ENCODE assay signal across 21 cellular contexts in genomic region chr14:35628989-35629388, GRCh38.
DNase-seq lines count a peak whose midpoint lies in the region; ATAC-seq, FAIRE-seq and TF ChIP-seq lines count a peak whose summit lies in the region.
"Had no signal": no experiment of that assay in that cellular context is flagged by ENCODE, and none has a peak within 500 bp of the region (broad histone marks: within the 10 kb centered on the region; RNA-seq: fewer than 3 reads in every experiment).

No MANE protein-coding gene starts in this region.

- no peaks in the 10 kb centered on the region for H3K27me3 Mint-ChIP-seq in nephron progenitor cell (ENCODE audit: low read depth, poor library complexity)

- H2BK15ac ChIP-seq in IMR-90 (ENCODE audit: low read depth, low read length): no peak overlapping the region

- CTCF ChIA-PET in IMR-90 (lab: Yijun Ruan, JAX) (interaction anchor here (0.6 to 0.7 kb wide), 2 partner anchors 9 to 1024 kb away, joined by 3 read pairs; no protein-coding TSS in a partner anchor), K562 (lab: Yijun Ruan, JAX; ENCODE audit: low intra/inter-chr PET ratio) (no interaction called here)

- no peak overlapping the region for H4K91ac ChIP-seq in IMR-90 (ENCODE audit: insufficient read depth, low read depth, low read length)

- TF ChIP-seq EP300 in K562 (IDR thresholded peaks at IDR 0.05; ENCODE audit: low read length): no peak

- no peaks in the 10 kb centered on the region for H3K4me1 Mint-ChIP-seq in nephron progenitor cell

- H3K9me3 ChIP-seq in IMR-90 (ENCODE audit: control insufficient read depth, insufficient read depth, low read length) (no peaks in the 10 kb centered on the region), K562 (replicated peaks; ENCODE audit: control insufficient read depth, insufficient read depth, low read depth, low read length) (no peaks in the 10 kb centered on the region)

- no TSS peak for BruUV-seq in IMR-90 (replicated peaks; lab: Mats Ljungman, UMichigan)
- BruUV-seq in K562 (replicated peaks; lab: Mats Ljungman, UMichigan): no TSS peak

- H3K4ac ChIP-seq in IMR-90 (ENCODE audit: low read depth, low read length): no peak overlapping the region

- POLR2A ChIA-PET in IMR-90 (lab: Charles Lee; ENCODE audit: unreplicated experiment) (no interaction called here), K562 (lab: Yijun Ruan, JAX) (no interaction called here)

- dilution Hi-C loops in IMR-90 (cut with HindIII; ENCODE audit: low sequenced_read_pairs, unreplicated experiment): no loop called here

- no peak overlapping the region for H3K27ac ChIP-seq in IMR-90 (ENCODE audit: insufficient read depth, low read length)
- H3K27ac ChIP-seq in K562 (ENCODE audit: extremely low read depth, low read depth, low read length): no peak overlapping the region
- H3K27ac ChIP-seq: SK-N-MC had no signal

- no peak overlapping the region for H2AK9ac ChIP-seq in IMR-90 (replicated peaks; ENCODE audit: low read depth, low read length, poor library complexity)

- no peaks in the 10 kb centered on the region for H3K9me3 Mint-ChIP-seq in nephron progenitor cell

- H3K4me3 ChIP-seq in IMR-90 (ENCODE audit: insufficient read depth, low read depth, low read length) (no peak overlapping the region), K562 (no peak overlapping the region)
- H3K4me3 ChIP-seq: SK-N-MC had no signal

- H4K5ac ChIP-seq in IMR-90 (ENCODE audit: low read depth, low read length): no peak overlapping the region

- peaks cover 2% of the 10 kb centered on the region; the same call in 1 of the 2 replicates for H3K4me1 ChIP-seq in IMR-90 (ENCODE audit: control insufficient read depth, insufficient read depth, low read length)
- no peaks in the 10 kb centered on the region for H3K4me1 ChIP-seq in K562 (replicated peaks in 1 of 2; ENCODE audit: control insufficient read depth in 2 of 2, insufficient read depth in 2 of 2, low read length in 2 of 2)

- H3K27ac Mint-ChIP-seq in nephron progenitor cell: peak overlapping the region; percentile 4

- DNase-seq in ELR (ENCODE audit: low read depth) (peak; percentile 5), IMR-90 (peak; percentile 3), K562 (ENCODE audit: extremely low read depth in 1 of 4, low spot score in 3 of 4) (peak in 2 of 4 experiments; percentile 4 to 6), nephron progenitor cell (no peak), left cardiac atrium (no peak)
- no peak for DNase-seq in activated CD8-positive, alpha-beta memory T cell treated with anti-CD3 and anti-CD28 coated beads, Interleukin-2, amount 50 U/mL, for 48 hours
- DNase-seq: ACHN, C1 segment of cervical spinal cord, DMS79 treated with DMSO at 0.1 percent for 48 hours, NCI-H1092 treated with DMSO at 0.1 percent for 48 hours, NCI-H146, NCI-H2029 treated with DMSO at 0.1 percent for 48 hours, NCI-H774, OCI-M1, SHP77 had no signal

- no peak overlapping the region for H3K4me3 Mint-ChIP-seq in nephron progenitor cell

- TF ChIP-seq RAD21 in IMR-90 (IDR thresholded peaks at IDR 0.05; ENCODE audit: low read length) (no peak), K562 (CRISPR knock-in tag; conservative IDR thresholded peaks at IDR 0.05 in 1 of 2, IDR thresholded peaks at IDR 0.05 in 1 of 2) (no peak)

- no peak overlapping the region for H3K18ac ChIP-seq in IMR-90 (ENCODE audit: low read depth, low read length)

- no peaks in the 10 kb centered on the region for H3K27me3 ChIP-seq in IMR-90 (ENCODE audit: control insufficient read depth, insufficient read depth, low read length)
- no peaks in the 10 kb centered on the region for H3K27me3 ChIP-seq in K562 (ENCODE audit: control insufficient read depth in 2 of 2, insufficient read depth in 2 of 2, low read length in 2 of 2)

- WGBS in IMR-90 (ENCODE audit: extremely low coverage in 2 of 2, insufficient read length in 1 of 2), 2 experiments: 43% methylated on average over 1 of the region's 3 CpGs; no CpG with 5 or more reads in 1 of the 2 experiments
- 16% methylated on average over 3 of the region's 3 CpGs for WGBS in K562 (ENCODE audit: insufficient coverage, low coverage, missing lambda C conversion rate)

- TF ChIP-seq POLR2A in IMR-90 (IDR thresholded peaks at IDR 0.05; ENCODE audit: low read depth, low read length): no peak
- TF ChIP-seq POLR2A in K562 (conservative IDR thresholded peaks at IDR 0.05): no peak

- peaks cover 11% of the 10 kb centered on the region for H3K36me3 Mint-ChIP-seq in nephron progenitor cell (ENCODE audit: low read depth)

- H3K9me1 ChIP-seq in IMR-90 (ENCODE audit: insufficient read depth, low read length): peaks cover 2% of the 10 kb centered on the region; the same call in 1 of the 2 replicates
- no peaks in the 10 kb centered on the region for H3K9me1 ChIP-seq in K562 (ENCODE audit: control insufficient read depth, insufficient read depth, low read length)

- H3K23ac ChIP-seq in IMR-90 (ENCODE audit: low read depth, low read length): no peak overlapping the region

- H2BK120ac ChIP-seq in IMR-90 (ENCODE audit: low read depth, low read length): no peak overlapping the region

- no peak overlapping the region for H2AFZ ChIP-seq in IMR-90 (replicated peaks; ENCODE audit: low read length, poor library complexity)
- no peak overlapping the region for H2AFZ ChIP-seq in K562 (ENCODE audit: low read depth, low read length)

- H3K4me2 ChIP-seq in IMR-90 (ENCODE audit: low read depth, low read length) (no peak overlapping the region), K562 (ENCODE audit: insufficient read depth, low read length) (no peak overlapping the region)

- ATAC-seq in IMR-90 (ENCODE audit: low read depth): no peak; the same call in 1 of the 2 replicates
- no peak for ATAC-seq in K562
- no peak for ATAC-seq in HG03280 (IDR thresholded peaks at IDR 0.05; ENCODE audit: unreplicated experiment)
- no peak for ATAC-seq in left cardiac atrium

- H3K36me3 ChIP-seq in IMR-90 (ENCODE audit: control insufficient read depth, insufficient read depth, low read length) (no peaks in the 10 kb centered on the region), K562 (ENCODE audit: control insufficient read depth, insufficient read depth, low read length) (no peaks in the 10 kb centered on the region)

- no peak overlapping the region for H4K8ac ChIP-seq in IMR-90 (ENCODE audit: low read depth in 2 of 2, low read length in 2 of 2)

- H3K14ac ChIP-seq in IMR-90 (replicated peaks; ENCODE audit: low read depth, low read length): no peak overlapping the region

- H2AK5ac ChIP-seq in IMR-90 (ENCODE audit: low read depth, low read length): no peak overlapping the region

- in situ Hi-C loops in IMR-90 (cut with MboI; ENCODE audit: low sequenced_read_pairs): no loop called here
- in situ Hi-C loops in K562 (cut with MboI): no loop called here

- no peak overlapping the region for H2BK5ac ChIP-seq in IMR-90 (ENCODE audit: low read depth, low read length, poor library complexity, severe bottlenecking)

- H3K56ac ChIP-seq in IMR-90 (ENCODE audit: extremely low read depth, insufficient read depth, low read length): no peak overlapping the region

- no peaks in the 10 kb centered on the region for H3K79me1 ChIP-seq in IMR-90 (ENCODE audit: low read depth in 1 of 2, low read length in 2 of 2)

- intact Hi-C loops in IMR-90 (cut with micrococcal nuclease) (no loop called here), K562 (cut with micrococcal nuclease) (no loop called here), left cardiac atrium (cut with DNase I) (no loop called here)

- no peak overlapping the region for H2BK20ac ChIP-seq in IMR-90 (ENCODE audit: low read depth, low read length)

- FAIRE-seq in K562 (lab: Jason Lieb, UNC): no peak
- FAIRE-seq: G401.6, GM19239, H54, HTR-8/SVneo had no signal

- H3K9ac ChIP-seq in IMR-90 (ENCODE audit: low read depth, low read length): no peak overlapping the region
- no peak overlapping the region for H3K9ac ChIP-seq in K562 (ENCODE audit: insufficient read depth in 1 of 2, low read depth in 2 of 2, low read length in 2 of 2)

- H4K20me1 ChIP-seq in IMR-90 (ENCODE audit: insufficient read depth, low read length) (no peaks in the 10 kb centered on the region), K562 (replicated peaks; ENCODE audit: control insufficient read depth, insufficient read depth, low read length) (no peaks in the 10 kb centered on the region)

- H3K79me2 ChIP-seq in K562 (ENCODE audit: control insufficient read depth, insufficient read depth, low read length): no peaks in the 10 kb centered on the region

- no peak for TF ChIP-seq CTCF in IMR-90 (conservative IDR thresholded peaks at IDR 0.05; ENCODE audit: low read depth, low read length)
- no peak for TF ChIP-seq CTCF in K562 (IDR thresholded peaks at IDR 0.05 in 2 of 3, conservative IDR thresholded peaks at IDR 0.05 in 1 of 3; ENCODE audit: insufficient read depth in 2 of 3, low read depth in 1 of 3, low read length in 3 of 3)
- TF ChIP-seq CTCF in nephron progenitor cell (IDR thresholded peaks at IDR 0.05): no peak

TF ChIP-seq in IMR-90, 13 proteins besides CTCF, POLR2A, EP300 and RAD21 (continues in another document):
- TF ChIP-seq FOS (IDR thresholded peaks at IDR 0.05; ENCODE audit: low read depth, low read length): no peak
- no peak for TF ChIP-seq SMC3 (IDR thresholded peaks at IDR 0.05; ENCODE audit: low read depth, low read length)
- no peak for TF ChIP-seq RCOR1 (IDR thresholded peaks at IDR 0.05; ENCODE audit: insufficient replicate concordance, low read length)
- no peak for TF ChIP-seq ELK1 (IDR thresholded peaks at IDR 0.05; ENCODE audit: borderline replicate concordance, low read depth, low read length)

TF ChIP-seq in K562, 482 proteins besides CTCF, POLR2A, EP300 and RAD21 (continues in another document):
- TF ChIP-seq ZFP1 (CRISPR knock-in tag; IDR thresholded peaks at IDR 0.05) (no peak), ZNF444 (CRISPR knock-in tag; IDR thresholded peaks at IDR 0.05) (no peak)

Comparison
In these comparisons a context has a peak if more than half of its experiments do, and no peak if none do; other contexts are left out.
1. DNase-seq: peak in ELR (single experiment) and IMR-90 (single experiment); none in nephron progenitor cell (single experiment), left cardiac atrium (single experiment) and activated CD8-positive, alpha-beta memory T cell treated with anti-CD3 and anti-CD28 coated beads, Interleukin-2, amount 50 U/mL, for 48 hours (single experiment).